In genomic region chr18:34592961-34593382, GRCh38 we compare ENCODE assay signal across 8 cellular contexts.
DNase-seq lines count a peak whose midpoint lies in the region; ATAC-seq lines count a peak whose summit lies in the region.

No MANE protein-coding gene starts in this region.

- no peaks in the 10 kb centered on the region for H3K36me3 Mint-ChIP-seq in T-helper 2 cell treated with Interferon-gamma antibody and Interleukin-4, amounts not matched to agents 5 μg/mL and 100 μg/mL, for 36 hours (ENCODE audit: low read depth)

- peaks cover 30% of the 10 kb centered on the region for H3K4me1 ChIP-seq in skeletal muscle satellite cell (ENCODE audit: control insufficient read depth, insufficient read depth, low read length)

- no peaks in the 10 kb centered on the region for H3K9me3 Mint-ChIP-seq in T-helper 2 cell treated with Interferon-gamma antibody and Interleukin-4, amounts not matched to agents 5 μg/mL and 100 μg/mL, for 36 hours

- peak overlapping the region; percentile 81 for H3K4me2 ChIP-seq in skeletal muscle satellite cell (ENCODE audit: low read length)

- no peaks in the 10 kb centered on the region for H3K27me3 Mint-ChIP-seq in T-helper 2 cell treated with Interferon-gamma antibody and Interleukin-4, amounts not matched to agents 5 μg/mL and 100 μg/mL, for 36 hours (ENCODE audit: low read depth)

- no peaks in the 10 kb centered on the region for H3K36me3 ChIP-seq in skeletal muscle satellite cell (ENCODE audit: insufficient read depth, low read length)

- no peaks in the 10 kb centered on the region for H3K4me1 Mint-ChIP-seq in T-helper 2 cell treated with Interferon-gamma antibody and Interleukin-4, amounts not matched to agents 5 μg/mL and 100 μg/mL, for 36 hours (ENCODE audit: low read depth)

- peak overlapping the region; percentile 67 for H3K9ac ChIP-seq in skeletal muscle satellite cell (ENCODE audit: low read depth, low read length)

- ATAC-seq in GM18867 (IDR thresholded peaks at IDR 0.05; ENCODE audit: unreplicated experiment) = no peak
- no peak for ATAC-seq in HG03342 (IDR thresholded peaks at IDR 0.05; ENCODE audit: unreplicated experiment)

- no peaks in the 10 kb centered on the region for H3K27me3 ChIP-seq in skeletal muscle satellite cell (ENCODE audit: control insufficient read depth, insufficient read depth, low read length)

- H3K27ac Mint-ChIP-seq in T-helper 2 cell treated with Interferon-gamma antibody and Interleukin-4, amounts not matched to agents 5 μg/mL and 100 μg/mL, for 36 hours = no peak overlapping the region

- no peak overlapping the region for H3K4me3 Mint-ChIP-seq in T-helper 2 cell treated with Interferon-gamma antibody and Interleukin-4, amounts not matched to agents 5 μg/mL and 100 μg/mL, for 36 hours

- H3K9me3 ChIP-seq in skeletal muscle satellite cell (replicated peaks; ENCODE audit: low read length) = no peaks in the 10 kb centered on the region

- H3K4me3 ChIP-seq in skeletal muscle satellite cell (ENCODE audit: low read length) = peak overlapping the region; percentile 73

- peak; percentile 35 for DNase-seq in HT1080 (ENCODE audit: low read depth)
- peak; percentile 89 for DNase-seq in cerebellar cortex (ENCODE audit: low spot score)
- DNase-seq in iPS-NIHi7 (ENCODE audit: extremely low spot score) = peak; percentile 39
- DNase-seq in AML-193 (lab: John Stamatoyannopoulos, UW) = no peak
- no peak for DNase-seq in T-helper 2 cell treated with Interferon-gamma antibody and Interleukin-4, amounts not matched to agents 5 μg/mL and 100 μg/mL, for 36 hours (ENCODE audit: low spot score)

Comparison
In these comparisons a context has a peak if more than half of its experiments do, and no peak if none do; other contexts are left out.
1. DNase-seq: peak in HT1080 (single experiment), cerebellar cortex (single experiment) and iPS-NIHi7 (single experiment); none in AML-193 (0 of 2) and T-helper 2 cell treated with Interferon-gamma antibody and Interleukin-4, amounts not matched to agents 5 μg/mL and 100 μg/mL, for 36 hours (single experiment).